In genomic region chr2:12243381-12243780, GRCh38 we compare ENCODE assay signal across 33 cellular contexts.
"Had no signal": no experiment of that assay in that cellular context is flagged by ENCODE, and none has a peak within 500 bp of the region (broad histone marks: within the 10 kb centered on the region; RNA-seq: fewer than 3 reads in every experiment).

No MANE protein-coding gene starts in this region.

- H3K4me3 ChIP-seq: adrenal gland, PC-9 had no signal

- H3K27me3 ChIP-seq: adrenal gland, brain microvascular endothelial cell had no signal

- H3K4me2 ChIP-seq: PC-9 had no signal

- H3K9me3 Mint-ChIP-seq: activated CD8-positive, alpha-beta T cell treated with anti-CD3 and anti-CD28 coated beads for 36 hours; activated naive CD4-positive, alpha-beta T cell treated with anti-CD3 and anti-CD28 coated beads for 36 hours; activated T-cell treated with anti-CD3 and anti-CD28 coated beads, Interleukin-2, amount 50 U/mL, for 24 hours; activated T-helper 2 cell treated with anti-CD3 and anti-CD28 coated beads, Interferon-gamma antibody, Interleukin-2, Interleukin-4, amounts not matched to agents 10 μg/mL and 5 μg/mL and 100 μg/mL, durations not matched to agents 14 hours and 24 hours and 36 hours had no signal

- H3K4me3 Mint-ChIP-seq: activated CD4-positive, alpha-beta T cell treated with anti-CD3 and anti-CD28 coated beads, Interleukin-2, amount 10 ng/mL, durations not matched to agents 24 days and 14 days; activated CD8-positive, alpha-beta T cell treated with anti-CD3 and anti-CD28 coated beads for 36 hours; activated naive CD4-positive, alpha-beta T cell treated with anti-CD3 and anti-CD28 coated beads for 36 hours; activated T-cell treated with anti-CD3 and anti-CD28 coated beads, Interleukin-2, amount 50 U/mL, for 24 hours had no signal

- H3K4me1 Mint-ChIP-seq: activated CD4-positive, alpha-beta T cell treated with anti-CD3 and anti-CD28 coated beads, Interleukin-2, amount 10 ng/mL, durations not matched to agents 24 days and 14 days had no signal

- H3K27ac ChIP-seq: adrenal gland, brain microvascular endothelial cell, PC-9, RWPE1 had no signal

- H3K4me1 ChIP-seq: adrenal gland had no signal

- H2AFZ ChIP-seq: PC-9 had no signal

- DNase-seq: activated CD4-positive, alpha-beta T cell treated with anti-CD3 and anti-CD28 coated beads, Interleukin-2, amount 10 ng/mL, durations not matched to agents 24 days and 14 days; activated CD4-positive, alpha-beta T cell treated with anti-CD3 and anti-CD28 coated beads, Interleukin-2, amount 50 U/mL, for 4 hours; activated CD8-positive, alpha-beta T cell treated with anti-CD3 and anti-CD28 coated beads for 36 hours; activated gamma-delta T cell; activated naive CD4-positive, alpha-beta T cell treated with anti-CD3 and anti-CD28 coated beads for 36 hours; activated T-cell treated with anti-CD3 and anti-CD28 coated beads, Interleukin-2, amount 50 U/mL, for 24 hours; adrenal gland; anterior cingulate cortex; brain microvascular endothelial cell; central memory CD4-positive, alpha-beta T cell; Karpas-422; MM.1S; MV-4-11; NCI-H1092 treated with DMSO at 0.1 percent for 48 hours; NCI-H1417; NCI-H146; NCI-H187; NCI-H2029 treated with DMSO at 0.1 percent for 48 hours; NCI-H2107; NCI-H2171; NCI-H510A; NCI-H526; NCI-H748 treated with DMSO at 0.1 percent for 48 hours; NK-92 treated with Interleukin-12 subunit alpha and Interleukin-12 subunit beta, amount 100 ng/mL, for 24 hours; PC-9; SIG-M5; SW 1271; T-helper 1 cell; T-helper 2 cell; T-helper 9 cell had no signal

- H3K36me3 Mint-ChIP-seq: activated naive CD4-positive, alpha-beta T cell treated with anti-CD3 and anti-CD28 coated beads, Interleukin-2, amount 50 U/mL, for 72 hours had no signal

- H3K36me3 ChIP-seq: adrenal gland, brain microvascular endothelial cell had no signal

- H3K27ac Mint-ChIP-seq: activated CD4-positive, alpha-beta T cell treated with anti-CD3 and anti-CD28 coated beads, Interleukin-2, amount 10 ng/mL, durations not matched to agents 24 days and 14 days; activated CD8-positive, alpha-beta T cell treated with anti-CD3 and anti-CD28 coated beads for 36 hours; activated naive CD4-positive, alpha-beta T cell treated with anti-CD3 and anti-CD28 coated beads for 36 hours; activated naive CD4-positive, alpha-beta T cell treated with anti-CD3 and anti-CD28 coated beads, Interleukin-2, amount 50 U/mL, for 72 hours; activated T-cell treated with anti-CD3 and anti-CD28 coated beads, Interleukin-2, amount 50 U/mL, for 24 hours; activated T-helper 2 cell treated with anti-CD3 and anti-CD28 coated beads, Interferon-gamma antibody, Interleukin-2, Interleukin-4, amounts not matched to agents 10 μg/mL and 5 μg/mL and 100 μg/mL, durations not matched to agents 14 hours and 24 hours and 36 hours had no signal

- H3K27me3 Mint-ChIP-seq: activated CD8-positive, alpha-beta T cell treated with anti-CD3 and anti-CD28 coated beads for 36 hours; activated T-cell treated with anti-CD3 and anti-CD28 coated beads, Interleukin-2, amount 50 U/mL, for 24 hours had no signal
